In the genomic region with DNA sequence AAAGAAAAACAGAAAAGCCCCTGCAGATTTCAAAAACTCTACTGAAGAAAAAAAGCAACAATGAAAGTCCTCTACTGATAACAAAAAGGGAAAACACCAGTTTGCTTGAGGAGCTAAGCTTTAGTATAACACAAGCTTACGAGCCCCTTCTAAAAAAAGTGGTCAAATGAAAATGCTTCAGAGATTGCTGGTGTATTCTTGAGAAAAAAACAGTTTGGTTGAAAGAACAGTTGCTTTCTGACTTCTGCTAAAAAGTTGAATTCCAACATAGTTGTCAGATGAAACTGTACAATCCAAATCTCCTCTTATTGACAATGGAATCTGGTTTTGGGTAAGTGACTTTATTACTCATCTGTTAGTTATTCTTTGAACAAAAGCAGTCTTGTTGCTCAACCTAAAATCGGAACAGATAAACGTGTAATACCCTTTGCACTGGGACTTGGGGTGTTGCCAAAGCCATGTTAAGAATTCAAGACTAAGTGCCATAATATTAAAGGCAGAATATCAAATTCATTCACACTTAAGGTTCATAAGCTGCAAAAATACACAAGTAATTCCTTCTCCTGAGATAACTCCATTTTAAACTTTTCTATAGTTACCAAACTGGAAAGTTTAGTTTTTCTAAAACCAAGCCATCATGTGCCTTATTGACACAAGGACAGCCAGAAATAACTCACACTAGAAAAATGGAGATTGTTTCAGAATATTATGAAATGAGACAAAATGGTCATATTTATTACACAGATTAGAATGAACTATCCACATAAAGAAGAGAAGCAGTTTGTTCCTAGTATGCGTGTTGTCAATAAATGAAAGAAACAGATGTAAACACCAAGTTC, we compare ENCODE assay signal across 8 cellular contexts. TPM values are rescaled to one million over a fixed set of nuclear protein-coding genes. Genes with fewer than 3 reads are reported as not detected.
DNase-seq lines count a peak whose midpoint lies in the region; ATAC-seq and TF ChIP-seq lines count a peak whose summit lies in the region.

No MANE protein-coding gene starts in this region.

- peak overlapping the region; percentile 75 for H3K27ac ChIP-seq in osteoblast (ENCODE audit: low read depth, low read length)

- H2AFZ ChIP-seq in osteoblast (ENCODE audit: low read length), result peak overlapping the region; percentile 44

- H3K4me3 ChIP-seq in AG04449 (ENCODE audit: low read depth, low read length), result peak overlapping the region; percentile 31
- peak overlapping the region; percentile 47 for H3K4me3 ChIP-seq in osteoblast (ENCODE audit: insufficient read depth, low read length)

- no peaks in the 10 kb centered on the region for H3K27me3 ChIP-seq in osteoblast (ENCODE audit: insufficient read depth, low read length)

- H3K4me1 ChIP-seq in osteoblast (ENCODE audit: insufficient read depth, low read length), result peaks cover 33% of the 10 kb centered on the region

- TF ChIP-seq CTCF in AG04449 (IDR thresholded peaks at IDR 0.05; ENCODE audit: insufficient read depth, low read length, missing control alignments) (no peak), osteoblast (IDR thresholded peaks at IDR 0.05; ENCODE audit: extremely low read depth, low read depth, low read length) (no peak)

- peak overlapping the region; percentile 76 for H3K4me2 ChIP-seq in osteoblast (ENCODE audit: insufficient read depth, low read length)

- CTCF ChIA-PET in AG04449 (lab: Yijun Ruan, JAX), result interaction anchor here (1.0 kb wide), 2 partner anchors 11 to 15 kb away, joined by 3 to 4 read pairs; no protein-coding TSS in a partner anchor

- H3K36me3 ChIP-seq in osteoblast (ENCODE audit: insufficient read depth, low read length), result no peaks in the 10 kb centered on the region

- no peaks in the 10 kb centered on the region for H3K79me2 ChIP-seq in osteoblast (ENCODE audit: insufficient read depth, low read length)

- POLR2A ChIA-PET in AG04449 (lab: Yijun Ruan, JAX), result interaction anchor here (1.0 kb wide), 1 partner anchor 45 kb away, joined by 3 read pairs; the partner anchor contains the start of gene SPAG16

- no peaks in the 10 kb centered on the region for H3K9me3 ChIP-seq in osteoblast (ENCODE audit: low read depth, low read length)

- H4K20me1 ChIP-seq in osteoblast (ENCODE audit: insufficient read depth, low read length), result no peaks in the 10 kb centered on the region

- ATAC-seq in GM18909 (IDR thresholded peaks at IDR 0.05; ENCODE audit: poor library complexity, unreplicated experiment) (peak; percentile 48), HG03159 (IDR thresholded peaks at IDR 0.05; ENCODE audit: unreplicated experiment) (peak; percentile 50)

- peak; percentile 82 for DNase-seq in AG04449 (ENCODE audit: low read depth, low spot score)
- peak; percentile 78 for DNase-seq in amniotic epithelial cell (ENCODE audit: low read depth)
- DNase-seq in osteoblast (ENCODE audit: insufficient read length, low spot score, missing footprints), result peak; percentile 38
- DNase-seq in NCI-H510A treated with DMSO at 0.1 percent for 48 hours (lab: John Stamatoyannopoulos, UW), result no peak
- no peak for DNase-seq in stimulated activated CD8-positive, alpha-beta memory T cell treated with anti-CD3 and anti-CD28 coated beads, Interleukin-4, amount 100 ng/mL, for 48 hours
- DNase-seq in T-helper 9 cell, result no peak

RNA-seq across cellular contexts. Expression of gene SPAG16, which starts 45.3 kb away (rescaled TPM):
- total RNA-seq in osteoblast, result 46.9 and 47.8 TPM in 2 replicates

Comparison
In these comparisons a context has a peak if more than half of its experiments do, and no peak if none do; other contexts are left out.
1. DNase-seq: peak in AG04449 (single experiment), amniotic epithelial cell (single experiment) and osteoblast (single experiment); none in NCI-H510A treated with DMSO at 0.1 percent for 48 hours (single experiment), stimulated activated CD8-positive, alpha-beta memory T cell treated with anti-CD3 and anti-CD28 coated beads, Interleukin-4, amount 100 ng/mL, for 48 hours (single experiment) and T-helper 9 cell (single experiment).